Comparison of ENCODE assay signal across 1 cellular context in genomic region chr5:124808842-124809268, GRCh38.
TF ChIP-seq lines count a peak whose summit lies in the region.

No MANE protein-coding gene starts in this region.

TF ChIP-seq in K562, 482 proteins besides CTCF, POLR2A, EP300 and RAD21 (continued from another document and continues in another):
- TF ChIP-seq, protein P1, sequence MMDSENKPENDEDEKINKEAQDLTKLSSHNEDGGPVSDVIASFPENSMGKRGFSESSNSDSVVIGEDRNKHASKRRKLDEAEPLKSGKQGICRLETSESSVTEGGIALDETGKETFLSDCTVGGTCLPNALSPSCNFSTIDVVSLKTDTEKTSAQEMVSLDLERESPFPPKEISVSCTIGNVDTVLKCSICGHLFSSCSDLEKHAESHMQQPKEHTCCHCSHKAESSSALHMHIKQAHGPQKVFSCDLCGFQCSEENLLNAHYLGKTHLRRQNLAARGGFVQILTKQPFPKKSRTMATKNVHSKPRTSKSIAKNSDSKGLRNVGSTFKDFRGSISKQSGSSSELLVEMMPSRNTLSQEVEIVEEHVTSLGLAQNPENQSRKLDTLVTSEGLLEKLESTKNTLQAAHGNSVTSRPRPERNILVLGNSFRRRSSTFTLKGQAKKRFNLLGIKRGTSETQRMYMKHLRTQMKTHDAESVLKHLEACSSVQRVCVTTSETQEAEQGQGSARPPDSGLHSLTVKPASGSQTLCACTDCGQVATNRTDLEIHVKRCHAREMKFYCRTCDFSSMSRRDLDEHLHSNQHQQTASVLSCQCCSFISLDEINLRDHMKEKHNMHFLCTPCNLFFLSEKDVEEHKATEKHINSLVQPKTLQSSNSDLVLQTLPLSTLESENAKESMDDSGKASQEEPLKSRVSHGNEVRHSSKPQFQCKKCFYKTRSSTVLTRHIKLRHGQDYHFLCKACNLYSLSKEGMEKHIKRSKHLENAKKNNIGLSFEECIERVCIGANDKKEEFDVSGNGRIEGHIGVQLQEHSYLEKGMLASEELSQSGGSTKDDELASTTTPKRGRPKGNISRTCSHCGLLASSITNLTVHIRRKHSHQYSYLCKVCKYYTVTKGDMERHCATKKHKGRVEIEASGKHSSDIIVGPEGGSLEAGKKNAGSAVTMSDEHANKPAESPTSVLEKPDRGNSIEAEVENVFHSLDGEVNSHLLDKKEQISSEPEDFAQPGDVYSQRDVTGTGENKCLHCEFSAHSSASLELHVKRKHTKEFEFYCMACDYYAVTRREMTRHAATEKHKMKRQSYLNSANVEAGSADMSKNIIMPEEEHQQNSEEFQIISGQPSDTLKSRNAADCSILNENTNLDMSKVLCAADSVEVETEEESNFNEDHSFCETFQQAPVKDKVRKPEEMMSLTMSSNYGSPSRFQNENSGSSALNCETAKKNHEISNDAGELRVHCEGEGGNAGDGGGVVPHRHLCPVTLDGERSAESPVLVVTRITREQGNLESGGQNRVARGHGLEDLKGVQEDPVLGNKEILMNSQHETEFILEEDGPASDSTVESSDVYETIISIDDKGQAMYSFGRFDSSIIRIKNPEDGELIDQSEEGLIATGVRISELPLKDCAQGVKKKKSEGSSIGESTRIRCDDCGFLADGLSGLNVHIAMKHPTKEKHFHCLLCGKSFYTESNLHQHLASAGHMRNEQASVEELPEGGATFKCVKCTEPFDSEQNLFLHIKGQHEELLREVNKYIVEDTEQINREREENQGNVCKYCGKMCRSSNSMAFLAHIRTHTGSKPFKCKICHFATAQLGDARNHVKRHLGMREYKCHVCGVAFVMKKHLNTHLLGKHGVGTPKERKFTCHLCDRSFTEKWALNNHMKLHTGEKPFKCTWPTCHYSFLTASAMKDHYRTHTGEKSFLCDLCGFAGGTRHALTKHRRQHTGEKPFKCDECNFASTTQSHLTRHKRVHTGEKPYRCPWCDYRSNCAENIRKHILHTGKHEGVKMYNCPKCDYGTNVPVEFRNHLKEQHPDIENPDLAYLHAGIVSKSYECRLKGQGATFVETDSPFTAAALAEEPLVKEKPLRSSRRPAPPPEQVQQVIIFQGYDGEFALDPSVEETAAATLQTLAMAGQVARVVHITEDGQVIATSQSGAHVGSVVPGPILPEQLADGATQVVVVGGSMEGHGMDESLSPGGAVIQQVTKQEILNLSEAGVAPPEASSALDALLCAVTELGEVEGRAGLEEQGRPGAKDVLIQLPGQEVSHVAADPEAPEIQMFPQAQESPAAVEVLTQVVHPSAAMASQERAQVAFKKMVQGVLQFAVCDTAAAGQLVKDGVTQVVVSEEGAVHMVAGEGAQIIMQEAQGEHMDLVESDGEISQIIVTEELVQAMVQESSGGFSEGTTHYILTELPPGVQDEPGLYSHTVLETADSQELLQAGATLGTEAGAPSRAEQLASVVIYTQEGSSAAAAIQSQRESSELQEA (IDR thresholded peaks at IDR 0.05; ENCODE audit: low read depth), result no peak
- TF ChIP-seq ZBTB5 (IDR thresholded peaks at IDR 0.05) (no peak), ARID1B (IDR thresholded peaks at IDR 0.05) (peak; percentile 35; the same call in 1 of the 2 replicates), IFI16 (CRISPR knock-in tag; IDR thresholded peaks at IDR 0.05) (no peak), SPI1 (IDR thresholded peaks at IDR 0.05; ENCODE audit: borderline replicate concordance, low read depth, low read length) (no peak), NONO (IDR thresholded peaks at IDR 0.05; ENCODE audit: low read depth in 2 of 2, low read length in 1 of 2) (no peak), PATZ1 (CRISPR knock-in tag; IDR thresholded peaks at IDR 0.05; ENCODE audit: borderline replicate concordance) (no peak), MAX (CRISPR knock-in tag; IDR thresholded peaks at IDR 0.05) (no peak), HDAC1 (IDR thresholded peaks at IDR 0.05) (no peak; a peak in 1 of 4 replicates), THRB (CRISPR knock-in tag; conservative IDR thresholded peaks at IDR 0.05) (no peak), PBX2 (CRISPR knock-in tag; IDR thresholded peaks at IDR 0.05; ENCODE audit: low read depth) (no peak), PBX2 (tag; conservative IDR thresholded peaks at IDR 0.05; ENCODE audit: low read depth) (no peak), ETV5 (CRISPR knock-in tag; IDR thresholded peaks at IDR 0.05; ENCODE audit: low read depth) (no peak), TOE1 (IDR thresholded peaks at IDR 0.05; ENCODE audit: borderline replicate concordance) (no peak), TOE1 (CRISPR knock-in tag; IDR thresholded peaks at IDR 0.05; ENCODE audit: borderline replicate concordance, low read depth) (no peak), ZNF134 (CRISPR knock-in tag; conservative IDR thresholded peaks at IDR 0.05) (peak; percentile 8; the same call in 1 of the 2 replicates), ETS1 (conservative IDR thresholded peaks at IDR 0.05; ENCODE audit: control insufficient read depth, low read depth, low read length) (no peak), STAG1 (CRISPR knock-in tag; IDR thresholded peaks at IDR 0.05; ENCODE audit: borderline replicate concordance) (no peak), PHTF2 (CRISPR knock-in tag; IDR thresholded peaks at IDR 0.05) (no peak), MYBL2 (IDR thresholded peaks at IDR 0.05; ENCODE audit: low read depth) (no peak), MYBL2 (CRISPR knock-in tag; IDR thresholded peaks at IDR 0.05; ENCODE audit: borderline replicate concordance) (no peak), GTF2A2 (tag; IDR thresholded peaks at IDR 0.05) (no peak), NFE2L1 (tag; IDR thresholded peaks at IDR 0.05; ENCODE audit: borderline replicate concordance, low read depth) (no peak), ZNF280A (IDR thresholded peaks at IDR 0.05; ENCODE audit: low read depth, partially characterized antibody) (no peak), AFF1 (IDR thresholded peaks at IDR 0.05; ENCODE audit: low read depth in 1 of 2, partially characterized antibody in 2 of 2) (no peak), ZBED1 (IDR thresholded peaks at IDR 0.05) (no peak)
- TF ChIP-seq, protein P2, sequence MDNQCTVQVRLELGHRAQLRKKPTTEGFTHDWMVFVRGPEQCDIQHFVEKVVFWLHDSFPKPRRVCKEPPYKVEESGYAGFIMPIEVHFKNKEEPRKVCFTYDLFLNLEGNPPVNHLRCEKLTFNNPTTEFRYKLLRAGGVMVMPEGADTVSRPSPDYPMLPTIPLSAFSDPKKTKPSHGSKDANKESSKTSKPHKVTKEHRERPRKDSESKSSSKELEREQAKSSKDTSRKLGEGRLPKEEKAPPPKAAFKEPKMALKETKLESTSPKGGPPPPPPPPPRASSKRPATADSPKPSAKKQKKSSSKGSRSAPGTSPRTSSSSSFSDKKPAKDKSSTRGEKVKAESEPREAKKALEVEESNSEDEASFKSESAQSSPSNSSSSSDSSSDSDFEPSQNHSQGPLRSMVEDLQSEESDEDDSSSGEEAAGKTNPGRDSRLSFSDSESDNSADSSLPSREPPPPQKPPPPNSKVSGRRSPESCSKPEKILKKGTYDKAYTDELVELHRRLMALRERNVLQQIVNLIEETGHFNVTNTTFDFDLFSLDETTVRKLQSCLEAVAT (IDR thresholded peaks at IDR 0.05), result no peak
